ENCODE assay signal across 9 cellular contexts in genomic region chr14:44961151-44961729, GRCh38. TPM values are rescaled to one million over a fixed set of nuclear protein-coding genes. Genes with fewer than 3 reads are reported as not detected.
DNase-seq lines count a peak whose midpoint lies in the region; ATAC-seq and TF ChIP-seq lines count a peak whose summit lies in the region.
"Had no signal": no experiment of that assay in that cellular context is flagged by ENCODE, and none has a peak within 500 bp of the region (broad histone marks: within the 10 kb centered on the region; RNA-seq: fewer than 3 reads in every experiment).

No MANE protein-coding gene starts in this region.

- intact Hi-C loops in Calu3 (cut with micrococcal nuclease; ENCODE audit: unreplicated experiment): loop anchor here (2.0 kb wide), 1 partner anchor 174 kb away; the partner anchor contains the start of genes FANCM and FKBP3
- intact Hi-C loops in tibial artery (cut with DNase I; ENCODE audit: low total_unique reads): loop anchor here (5.0 kb wide), 2 partner anchors 64 to 121 kb away; partner anchors contain the start of gene PRPF39

- peaks cover 15% of the 10 kb centered on the region for H3K4me1 Mint-ChIP-seq in Calu3 (ENCODE audit: low read depth, unreplicated experiment)

- H3K27ac Mint-ChIP-seq in Calu3 (ENCODE audit: unreplicated experiment): no peak overlapping the region
- H3K27ac Mint-ChIP-seq: dendritic cell treated with granulocyte-macrophage colony-stimulating factor and Interleukin-4, amounts not matched to agents 40 ng/mL and 50 ng/mL, for 4 days had no signal

- peaks cover 94% of the 10 kb centered on the region for H3K79me2 ChIP-seq in osteoblast (ENCODE audit: insufficient read depth, low read length)

- H3K4me2 ChIP-seq in osteoblast (ENCODE audit: insufficient read depth, low read length): peak overlapping the region; percentile 96

- no peaks in the 10 kb centered on the region for H3K27me3 ChIP-seq in osteoblast (ENCODE audit: insufficient read depth, low read length)
- no peaks in the 10 kb centered on the region for H3K27me3 ChIP-seq in tibial artery

- H3K27ac ChIP-seq in RWPE1 (peak overlapping the region; percentile 92), osteoblast (ENCODE audit: low read depth, low read length) (peak overlapping the region; percentile 93), tibial artery (peak overlapping the region; percentile 80 to 83)

- H3K4me3 ChIP-seq in osteoblast (ENCODE audit: insufficient read depth, low read length): peak overlapping the region; percentile 92
- peak overlapping the region; percentile 76 to 79 for H3K4me3 ChIP-seq in tibial artery

- H3K9me3 ChIP-seq in osteoblast (ENCODE audit: low read depth, low read length) (no peaks in the 10 kb centered on the region), tibial artery (no peaks in the 10 kb centered on the region)

- peaks cover 32% of the 10 kb centered on the region for H4K20me1 ChIP-seq in osteoblast (ENCODE audit: insufficient read depth, low read length)

- peak; percentile 23 for ATAC-seq in GM21360 (IDR thresholded peaks at IDR 0.05; ENCODE audit: unreplicated experiment)

- H3K36me3 ChIP-seq in osteoblast (ENCODE audit: insufficient read depth, low read length): no peaks in the 10 kb centered on the region
- H3K36me3 ChIP-seq in tibial artery: no peaks in the 10 kb centered on the region

- peaks cover 10% of the 10 kb centered on the region for H3K36me3 Mint-ChIP-seq in Calu3 (ENCODE audit: insufficient read depth, unreplicated experiment)

- CTCF ChIA-PET in Calu3 (lab: Charles Lee): interaction anchor here (1.1 to 1.4 kb wide), 2 partner anchors 48 to 115 kb away, joined by 3 to 4 read pairs; no protein-coding TSS in a partner anchor
- CTCF ChIA-PET in RWPE1 (lab: Yijun Ruan, JAX): no interaction called here

- no peak overlapping the region for H3K4me3 Mint-ChIP-seq in Calu3 (ENCODE audit: low read depth, unreplicated experiment)

- H3K27me3 Mint-ChIP-seq in Calu3 (ENCODE audit: unreplicated experiment): no peaks in the 10 kb centered on the region
- H3K27me3 Mint-ChIP-seq: dendritic cell treated with granulocyte-macrophage colony-stimulating factor and Interleukin-4, amounts not matched to agents 40 ng/mL and 50 ng/mL, for 4 days had no signal

- no peaks in the 10 kb centered on the region for H3K9me3 Mint-ChIP-seq in Calu3 (ENCODE audit: low read depth, unreplicated experiment)
- H3K9me3 Mint-ChIP-seq: dendritic cell treated with granulocyte-macrophage colony-stimulating factor and Interleukin-4, amounts not matched to agents 40 ng/mL and 50 ng/mL, for 4 days had no signal

- H3K4me1 ChIP-seq in osteoblast (ENCODE audit: insufficient read depth, low read length): peaks cover 14% of the 10 kb centered on the region
- peaks cover 0 to 65% (median 27%) of the 10 kb centered on the region in 4 donors for H3K4me1 ChIP-seq in tibial artery

- TF ChIP-seq CTCF in Calu3 (IDR thresholded peaks at IDR 0.05; ENCODE audit: unreplicated experiment) (no peak), RWPE1 (conservative IDR thresholded peaks at IDR 0.05; ENCODE audit: low read depth) (no peak), osteoblast (IDR thresholded peaks at IDR 0.05; ENCODE audit: extremely low read depth, low read depth, low read length) (no peak), tibial artery (IDR thresholded peaks at IDR 0.05) (no peak)

- BruUV-seq in Calu3 (replicated peaks; lab: Mats Ljungman, UMichigan): TSS peak; percentile 58

- peak overlapping the region; percentile 97 for H2AFZ ChIP-seq in osteoblast (ENCODE audit: low read length)

- POLR2A ChIA-PET in RWPE1 (lab: Yijun Ruan, JAX; ENCODE audit: low non-redundant PET): interaction anchor here (0.5 kb wide), 1 partner anchor 299 kb away, joined by 3 read pairs; no protein-coding TSS in a partner anchor

- DNase-seq in Calu3 (peak; percentile 45), HS-27A (ENCODE audit: low read depth) (peak; percentile 35), RWPE1 (ENCODE audit: low spot score) (peak; percentile 63), activated gamma-delta T cell (lab: John Stamatoyannopoulos, UW) (peak; percentile 29), germinal center (ENCODE audit: low spot score) (peak; percentile 68), osteoblast (ENCODE audit: insufficient read length, low spot score, missing footprints) (peak; percentile 83), tibial artery (peak; percentile 66 to 71)

RNA-seq across cellular contexts. Expression of gene KLHL28, which starts 0.5 kb away (rescaled TPM):
- 10.1 and 10.7 TPM in 2 replicates for total RNA-seq in Calu3 (2022)
- total RNA-seq in osteoblast: 11.9 and 12.7 TPM in 2 replicates

RNA-seq across cellular contexts. Expression of gene TOGARAM1, which starts 0.8 kb away (rescaled TPM):
- total RNA-seq in Calu3 (2022) (15.1 TPM in 2 replicates), osteoblast (25.6 and 27.1 TPM in 2 replicates)

Comparison
In these comparisons a context has a peak if more than half of its experiments do, and no peak if none do; other contexts are left out.
1. Peak in every context shown above with its lines: DNase-seq, ATAC-seq, H3K4me3 ChIP-seq and H3K27ac ChIP-seq.
2. DNase-seq: peak in every context shown above with its lines; median percentile 83 in osteoblast; 68 in tibial artery; 68 in germinal center; 63 in RWPE1; 45 in Calu3; 35 in HS-27A; 29 in activated gamma-delta T cell.